ENCODE assay signal across 7 cellular contexts in genomic region chr16:71610936-71611871, GRCh38. TPM values are rescaled to one million over a fixed set of nuclear protein-coding genes. Genes with fewer than 3 reads are reported as not detected.
DNase-seq lines count a peak whose midpoint lies in the region; ATAC-seq, FAIRE-seq and TF ChIP-seq lines count a peak whose summit lies in the region.

No MANE protein-coding gene starts in this region.

- CTCF ChIA-PET in activated CD4-positive, alpha-beta memory T cell treated with anti-CD3 and anti-CD28 coated beads, Interleukin-2, amount 10 ng/mL, durations not matched to agents 7 days and 5 days (lab: Charles Lee): interaction anchor here (0.5 to 4.7 kb wide), 56 partner anchors 8 to 383 kb away, joined by 3 to 83 read pairs (median 4); partner anchors contain the start of genes TAT and ZNF23

- no peak overlapping the region for H3K4me3 Mint-ChIP-seq in activated CD4-positive, alpha-beta memory T cell treated with anti-CD3 and anti-CD28 coated beads, Interleukin-2, amount 10 ng/mL, durations not matched to agents 7 days and 5 days
- H3K4me3 Mint-ChIP-seq in mesothelial cell of epicardium: peak overlapping the region; percentile 15

- no peak for TF ChIP-seq POLR2A in GM12891 (IDR thresholded peaks at IDR 0.05; ENCODE audit: low read depth, low read length)

- TF ChIP-seq CTCF in mesothelial cell of epicardium (IDR thresholded peaks at IDR 0.05; ENCODE audit: unreplicated experiment): peak; percentile 82

- peak; percentile 66 for DNase-seq in GM12891 (ENCODE audit: insufficient read length, low spot score)
- DNase-seq in NCI-H526 treated with DMSO at 0.1 percent for 48 hours (lab: John Stamatoyannopoulos, UW): peak; percentile 52
- peak; percentile 78 for DNase-seq in activated CD4-positive, alpha-beta memory T cell treated with anti-CD3 and anti-CD28 coated beads, Interleukin-2, amount 10 ng/mL, durations not matched to agents 7 days and 5 days
- peak; percentile 63 for DNase-seq in effector CD8-positive, alpha-beta T cell (lab: John Stamatoyannopoulos, UW)
- peak; percentile 76 to 93 for DNase-seq in mesothelial cell of epicardium (ENCODE audit: low spot score in 2 of 2, unreplicated experiment in 2 of 2)
- peak; percentile 70 for DNase-seq in stimulated activated CD8-positive, alpha-beta memory T cell treated with anti-CD3 and anti-CD28 coated beads, Interleukin-4, amount 100 ng/mL, for 24 hours (ENCODE audit: low read depth)

- H3K27ac Mint-ChIP-seq in activated CD4-positive, alpha-beta memory T cell treated with anti-CD3 and anti-CD28 coated beads, Interleukin-2, amount 10 ng/mL, durations not matched to agents 7 days and 5 days: no peak overlapping the region
- no peak overlapping the region for H3K27ac Mint-ChIP-seq in mesothelial cell of epicardium

- peak; percentile 40 for ATAC-seq in HG03095 (IDR thresholded peaks at IDR 0.05; ENCODE audit: unreplicated experiment)

- no peak for FAIRE-seq in GM12891 (lab: Jason Lieb, UNC)

- peaks cover 25% of the 10 kb centered on the region for H3K27me3 Mint-ChIP-seq in activated CD4-positive, alpha-beta memory T cell treated with anti-CD3 and anti-CD28 coated beads, Interleukin-2, amount 10 ng/mL, durations not matched to agents 7 days and 5 days
- H3K27me3 Mint-ChIP-seq in mesothelial cell of epicardium (ENCODE audit: low read depth): peaks cover 16% of the 10 kb centered on the region

- no peaks in the 10 kb centered on the region for H3K9me3 Mint-ChIP-seq in activated CD4-positive, alpha-beta memory T cell treated with anti-CD3 and anti-CD28 coated beads, Interleukin-2, amount 10 ng/mL, durations not matched to agents 7 days and 5 days
- H3K9me3 Mint-ChIP-seq in mesothelial cell of epicardium: no peaks in the 10 kb centered on the region

- no peaks in the 10 kb centered on the region for H3K36me3 Mint-ChIP-seq in activated CD4-positive, alpha-beta memory T cell treated with anti-CD3 and anti-CD28 coated beads, Interleukin-2, amount 10 ng/mL, durations not matched to agents 7 days and 5 days (ENCODE audit: low read depth)
- no peaks in the 10 kb centered on the region for H3K36me3 Mint-ChIP-seq in mesothelial cell of epicardium

- POLR2A ChIA-PET in activated CD4-positive, alpha-beta memory T cell treated with anti-CD3 and anti-CD28 coated beads, Interleukin-2, amount 10 ng/mL, durations not matched to agents 7 days and 5 days (lab: Charles Lee): interaction anchor here (1.7 kb wide), 1 partner anchor 46 kb away, joined by 15 read pairs; no protein-coding TSS in a partner anchor

- H3K4me1 Mint-ChIP-seq in activated CD4-positive, alpha-beta memory T cell treated with anti-CD3 and anti-CD28 coated beads, Interleukin-2, amount 10 ng/mL, durations not matched to agents 7 days and 5 days: peaks cover 12% of the 10 kb centered on the region
- no peaks in the 10 kb centered on the region for H3K4me1 Mint-ChIP-seq in mesothelial cell of epicardium

TF ChIP-seq in GM12891, 5 proteins besides CTCF, POLR2A, EP300 and RAD21:
- TF ChIP-seq PAX5 (IDR thresholded peaks at IDR 0.05; ENCODE audit: insufficient read depth, low read length, severe bottlenecking): no peak
- no peak for TF ChIP-seq TAF1 (IDR thresholded peaks at IDR 0.05; ENCODE audit: low read depth, low read length)
- no peak for TF ChIP-seq SPI1 (IDR thresholded peaks at IDR 0.05; ENCODE audit: low read depth, low read length)
- no peak for TF ChIP-seq POU2F2 (IDR thresholded peaks at IDR 0.05; ENCODE audit: low read depth, low read length)
- no peak for TF ChIP-seq POLR2AphosphoS5 (IDR thresholded peaks at IDR 0.05; ENCODE audit: low read depth, low read length)

RNA-seq across cellular contexts. Expression of gene MARVELD3, which starts 14.8 kb away (rescaled TPM):
- 0.05 TPM for polyA plus RNA-seq in GM12891 (2012; ENCODE audit: low read depth, missing spikeins)
- under 1 TPM; 0.15 TPM for total RNA-seq in activated CD4-positive, alpha-beta memory T cell treated with anti-CD3 and anti-CD28 coated beads, Interleukin-2, amount 10 ng/mL, durations not matched to agents 7 days and 5 days
- total RNA-seq in mesothelial cell of epicardium: 15.2 to 16.7 TPM (median 16.4 TPM) in 3 replicates

RNA-seq across cellular contexts. Expression of gene TAT, which starts 34.3 kb away (rescaled TPM):
- 0.01 TPM for polyA plus RNA-seq in GM12891 (2012; ENCODE audit: low read depth, missing spikeins)
- not detected for total RNA-seq in activated CD4-positive, alpha-beta memory T cell treated with anti-CD3 and anti-CD28 coated beads, Interleukin-2, amount 10 ng/mL, durations not matched to agents 7 days and 5 days
- 0.07 TPM in 1 of 3 replicates, not detected in the others for total RNA-seq in mesothelial cell of epicardium

Comparison
In these comparisons a context has a peak if more than half of its experiments do, and no peak if none do; other contexts are left out.
1. Peak in every context shown above with its lines: DNase-seq and ATAC-seq.
2. RNA of gene MARVELD3, which starts 14.8 kb away (total RNA-seq): 15.2 to 16.7 TPM in mesothelial cell of epicardium; 0.15 TPM in activated CD4-positive, alpha-beta memory T cell treated with anti-CD3 and anti-CD28 coated beads, Interleukin-2, amount 10 ng/mL, durations not matched to agents 7 days and 5 days; every median in the first group is over 10 times any median in the second.